ENCODE assay signal across 8 cellular contexts in the genomic region with DNA sequence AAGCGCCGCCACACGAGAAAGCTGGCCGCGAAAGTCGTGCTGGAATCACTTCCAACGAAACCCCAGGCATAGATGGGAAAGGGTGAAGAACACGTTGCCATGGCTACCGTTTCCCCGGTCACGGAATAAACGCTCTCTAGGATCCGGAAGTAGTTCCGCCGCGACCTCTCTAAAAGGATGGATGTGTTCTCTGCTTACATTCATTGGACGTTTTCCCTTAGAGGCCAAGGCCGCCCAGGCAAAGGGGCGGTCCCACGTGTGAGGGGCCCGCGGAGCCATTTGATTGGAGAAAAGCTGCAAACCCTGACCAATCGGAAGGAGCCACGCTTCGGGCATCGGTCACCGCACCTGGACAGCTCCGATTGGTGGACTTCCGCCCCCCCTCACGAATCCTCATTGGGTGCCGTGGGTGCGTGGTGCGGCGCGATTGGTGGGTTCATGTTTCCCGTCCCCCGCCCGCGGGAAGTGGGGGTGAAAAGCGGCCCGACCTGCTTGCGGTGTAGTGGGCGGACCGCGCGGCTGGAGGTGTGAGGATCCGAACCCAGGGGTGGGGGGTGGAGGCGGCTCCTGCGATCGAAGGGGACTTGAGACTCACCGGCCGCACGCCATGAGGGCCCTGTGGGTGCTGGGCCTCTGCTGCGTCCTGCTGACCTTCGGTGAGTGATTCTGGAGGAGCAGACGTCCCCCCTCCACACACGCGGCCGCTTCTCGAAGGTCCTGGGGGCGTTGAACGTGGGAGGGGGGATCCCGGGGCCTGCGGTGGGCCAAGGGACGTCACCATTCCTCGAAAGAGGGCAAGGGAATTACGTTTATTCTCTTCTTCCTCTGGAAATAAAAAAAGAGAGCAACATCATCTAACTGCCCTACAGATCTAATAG. TPM values are rescaled to one million over a fixed set of nuclear protein-coding genes. Genes with fewer than 3 reads are reported as not detected.
DNase-seq lines count a peak whose midpoint lies in the region; ATAC-seq and TF ChIP-seq lines count a peak whose summit lies in the region.

Gene HSP90B1, plus strand, starts transcription at position 502 of the 878 bp plus-strand sequence. Its CDS starts 106 bp downstream, at position 608.

- no peaks in the 10 kb centered on the region for H3K27me3 Mint-ChIP-seq in activated T-cell treated with anti-CD3 and anti-CD28 coated beads, Interleukin-2, amount 50 U/mL, for 4 hours (ENCODE audit: low read depth)

- H3K27ac ChIP-seq in Panc1 (ENCODE audit: low read length) (peak within 1 kb of the TSS; percentile 92), mucosa of rectum (ENCODE audit: low read depth in 2 of 2, low read length in 2 of 2) (peak within 1 kb of the TSS; percentile 88 to 95)

- TF ChIP-seq CTCF in Panc1 (IDR thresholded peaks at IDR 0.05), result no peak

- H3K4me3 ChIP-seq in Panc1 (ENCODE audit: low read depth in 2 of 2, low read length in 2 of 2), result peak within 1 kb of the TSS; percentile 62 to 99
- peak within 1 kb of the TSS; percentile 88 to 93 for H3K4me3 ChIP-seq in mucosa of rectum (ENCODE audit: low read length in 2 of 2)

- H3K36me3 ChIP-seq in Panc1 (ENCODE audit: control insufficient read depth, insufficient read depth, low read length) (peaks cover 33% of the 10 kb centered on the region), mucosa of rectum (ENCODE audit: control insufficient read depth in 2 of 2, insufficient read depth in 2 of 2, low read length in 2 of 2) (peaks cover 17 to 27% of the 10 kb centered on the region in 2 donors)

- CTCF ChIA-PET in Panc1 (lab: Charles Lee), result no interaction called here

- H3K9ac ChIP-seq in mucosa of rectum (ENCODE audit: low read depth in 1 of 2, low read length in 2 of 2), result peak within 1 kb of the TSS; percentile 85 to 95

- peak; percentile 65 for ATAC-seq in GM21723 (IDR thresholded peaks at IDR 0.05; ENCODE audit: unreplicated experiment)
- peak; percentile 91 for ATAC-seq in Panc1
- ATAC-seq in activated T-cell treated with anti-CD3 and anti-CD28 coated beads, Interleukin-2, amount 50 U/mL, for 4 hours, result peak; percentile 77 to 79

- peak within 1 kb of the TSS; percentile 91 for H3K4me3 Mint-ChIP-seq in activated T-cell treated with anti-CD3 and anti-CD28 coated beads, Interleukin-2, amount 50 U/mL, for 4 hours

- H3K9me3 Mint-ChIP-seq in activated T-cell treated with anti-CD3 and anti-CD28 coated beads, Interleukin-2, amount 50 U/mL, for 4 hours, result no peaks in the 10 kb centered on the region

- peaks cover 64% of the 10 kb centered on the region for H3K4me1 Mint-ChIP-seq in activated T-cell treated with anti-CD3 and anti-CD28 coated beads, Interleukin-2, amount 50 U/mL, for 4 hours (ENCODE audit: low read depth)

- BruUV-seq in Panc1 (replicated peaks; lab: Mats Ljungman, UMichigan), result TSS peak; percentile 71

- DNase-seq in DMS53 (lab: John Stamatoyannopoulos, UW) (peak; percentile 100), KG1 (lab: John Stamatoyannopoulos, UW) (peak; percentile 98), Panc1 (ENCODE audit: low read depth, low spot score) (peak; percentile 97), erythroblast (lab: John Stamatoyannopoulos, UW) (peak; percentile 100)
- DNase-seq in activated T-cell treated with anti-CD3 and anti-CD28 coated beads, Interleukin-2, amount 50 U/mL, for 4 hours, result peak; percentile 99
- peak; percentile 99 for DNase-seq in stimulated activated CD8-positive, alpha-beta memory T cell treated with anti-CD3 and anti-CD28 coated beads, Interleukin-4, amount 100 ng/mL, for 48 hours

- intact Hi-C loops in Panc1 (cut with micrococcal nuclease; ENCODE audit: unreplicated experiment), result no loop called here

- in situ Hi-C loops in Panc1 (cut with HindIII; ENCODE audit: low pct_unique_long_range_greater_than_20kb, low sequenced_read_pairs), result no loop called here

- H3K4me1 ChIP-seq in Panc1 (ENCODE audit: control insufficient read depth, insufficient read depth, low read length) (peaks cover 24% of the 10 kb centered on the region), mucosa of rectum (ENCODE audit: control insufficient read depth in 2 of 2, insufficient read depth in 2 of 2, low read length in 2 of 2) (peaks cover 18 to 32% of the 10 kb centered on the region in 2 donors)

- no peaks in the 10 kb centered on the region for H3K9me3 ChIP-seq in Panc1 (ENCODE audit: control insufficient read depth, insufficient read depth, low read depth, low read length)
- H3K9me3 ChIP-seq in mucosa of rectum (ENCODE audit: control insufficient read depth in 2 of 2, low read length in 2 of 2), result no peaks in the 10 kb centered on the region

- H3K27me3 ChIP-seq in Panc1 (ENCODE audit: control insufficient read depth, insufficient read depth, low read length) (no peaks in the 10 kb centered on the region), mucosa of rectum (ENCODE audit: control insufficient read depth in 2 of 2, insufficient read depth in 2 of 2, low read length in 2 of 2) (no peaks in the 10 kb centered on the region)

- peak; percentile 86 for TF ChIP-seq POLR2A in erythroblast (IDR thresholded peaks at IDR 0.05; ENCODE audit: low read length)

- H3K36me3 Mint-ChIP-seq in activated T-cell treated with anti-CD3 and anti-CD28 coated beads, Interleukin-2, amount 50 U/mL, for 4 hours (ENCODE audit: insufficient read depth), result peaks cover 29% of the 10 kb centered on the region

- POLR2A ChIA-PET in Panc1 (lab: Charles Lee), result interaction anchor here (0.6 to 1.1 kb wide), 11 partner anchors 9 to 1902 kb away, joined by 3 to 7 read pairs (median 4); partner anchors contain the start of genes NT5DC3 and TDG

RNA-seq across cellular contexts. Expression of gene HSP90B1, which starts in this region (rescaled TPM):
- total RNA-seq in Panc1 (2021; ENCODE audit: unreplicated experiment), result 503 TPM
- polyA plus RNA-seq in Panc1 (2012; ENCODE audit: insufficient read length), result 275 TPM
- total RNA-seq in activated T-cell treated with anti-CD3 and anti-CD28 coated beads, Interleukin-2, amount 50 U/mL, for 4 hours, result 100 to 1,000 TPM; 422 to 538 (median 503) TPM

Comparison
In these comparisons a context has a peak if more than half of its experiments do, and no peak if none do; other contexts are left out.
1. Peak in every context shown above with its lines: DNase-seq, ATAC-seq, H3K4me3 ChIP-seq and H3K27ac ChIP-seq.